7 cellular contexts compared by ENCODE assay signal in the genomic region with DNA sequence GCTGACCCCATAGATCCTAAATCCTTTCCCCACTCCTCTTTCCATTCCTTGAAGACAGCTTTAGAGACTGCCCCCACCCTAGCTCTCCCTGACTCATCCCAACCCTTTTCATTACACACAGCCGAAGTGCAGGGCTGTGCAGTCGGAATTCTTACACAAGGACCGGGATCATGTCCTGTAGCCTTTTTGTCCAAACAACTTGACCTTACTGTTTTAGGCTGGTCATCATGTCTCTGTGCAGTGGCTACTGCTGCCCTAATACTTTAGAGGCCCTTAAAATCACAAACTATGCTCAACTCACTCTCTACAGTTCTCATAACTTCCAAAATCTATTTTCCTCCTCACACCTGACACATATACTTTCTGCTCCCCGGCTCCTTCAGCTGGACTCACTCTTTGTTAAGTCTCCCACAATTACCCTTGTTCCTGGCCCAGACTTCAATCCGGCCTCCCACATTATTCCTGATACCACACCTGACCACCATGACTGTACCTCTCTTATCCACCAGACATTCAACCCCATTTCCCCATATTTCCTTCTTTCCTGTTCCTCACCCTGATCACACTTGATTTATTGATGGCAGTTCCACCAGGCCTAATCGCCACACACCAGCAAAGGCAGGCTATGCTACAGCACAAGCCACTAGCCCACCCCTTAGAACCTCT. TPM values are rescaled to one million over a fixed set of nuclear protein-coding genes. Genes with fewer than 3 reads are reported as not detected.
"Had no signal": no experiment of that assay in that cellular context is flagged by ENCODE, and none has a peak within 500 bp of the region (broad histone marks: within the 10 kb centered on the region; RNA-seq: fewer than 3 reads in every experiment).

No MANE protein-coding gene starts in this region.

RNA-seq across cellular contexts. Expression of a gene that starts 19.8 kb away (rescaled TPM):
- total RNA-seq: neural crest cell, occipital lobe, osteocyte, progenitor cell of endocrine pancreas, prostate gland, skeletal muscle tissue had no signal
- polyA plus RNA-seq: neural cell had no signal
